9 cellular contexts compared by ENCODE assay signal in genomic region chr15:75109021-75109690, GRCh38.
DNase-seq lines count a peak whose midpoint lies in the region; ATAC-seq and TF ChIP-seq lines count a peak whose summit lies in the region.
"Had no signal": no experiment of that assay in that cellular context is flagged by ENCODE, and none has a peak within 500 bp of the region (broad histone marks: within the 10 kb centered on the region; RNA-seq: fewer than 3 reads in every experiment).

No MANE protein-coding gene starts in this region.

- no peaks in the 10 kb centered on the region for H3K9me3 ChIP-seq in SU-DHL-6 (ENCODE audit: insufficient read depth, low read length)

- H3K9ac ChIP-seq in SU-DHL-6 (ENCODE audit: low read length) = peak overlapping the region; percentile 30; the same call in 1 of the 2 replicates

- peak overlapping the region; percentile 84 for H3K27ac Mint-ChIP-seq in activated naive CD4-positive, alpha-beta T cell treated with anti-CD3 and anti-CD28 coated beads, Interleukin-2, amount 10 ng/mL, durations not matched to agents 7 days and 5 days
- no peak overlapping the region for H3K27ac Mint-ChIP-seq in activated naive CD4-positive, alpha-beta T cell treated with anti-CD3 and anti-CD28 coated beads, Interleukin-2, amount 50 U/mL, for 72 hours
- no peak overlapping the region for H3K27ac Mint-ChIP-seq in stimulated activated naive CD8-positive, alpha-beta T cell treated with anti-CD3 and anti-CD28 coated beads, Interleukin-15, amount 100 ng/mL, for 72 hours

- peaks cover 15% of the 10 kb centered on the region for H3K9me3 Mint-ChIP-seq in activated naive CD4-positive, alpha-beta T cell treated with anti-CD3 and anti-CD28 coated beads, Interleukin-2, amount 10 ng/mL, durations not matched to agents 7 days and 5 days
- H3K9me3 Mint-ChIP-seq in activated naive CD4-positive, alpha-beta T cell treated with anti-CD3 and anti-CD28 coated beads, Interleukin-2, amount 50 U/mL, for 72 hours = peaks cover 0 to 2% of the 10 kb centered on the region in 2 donors
- H3K9me3 Mint-ChIP-seq in stimulated activated naive CD8-positive, alpha-beta T cell treated with anti-CD3 and anti-CD28 coated beads, Interleukin-15, amount 100 ng/mL, for 72 hours = peaks cover 8 to 14% of the 10 kb centered on the region in 2 donors

- no peak for ATAC-seq in activated naive CD4-positive, alpha-beta T cell treated with anti-CD3 and anti-CD28 coated beads, Interleukin-2, amount 50 U/mL, for 72 hours
- no peak for ATAC-seq in foreskin keratinocyte
- ATAC-seq in stimulated activated naive CD8-positive, alpha-beta T cell treated with anti-CD3 and anti-CD28 coated beads, Interleukin-15, amount 100 ng/mL, for 72 hours = no peak
- no peak for ATAC-seq in HG03442 (IDR thresholded peaks at IDR 0.05; ENCODE audit: unreplicated experiment)
- ATAC-seq: Panc1 had no signal

- H3K27ac ChIP-seq in SU-DHL-6 (ENCODE audit: low read depth, low read length) = peak overlapping the region; percentile 38
- peak overlapping the region; percentile 63 for H3K27ac ChIP-seq in foreskin keratinocyte

- TF ChIP-seq CTCF in SU-DHL-6 (IDR thresholded peaks at IDR 0.05; ENCODE audit: insufficient read depth, low read length, poor library complexity, severe bottlenecking) (no peak), foreskin keratinocyte (conservative IDR thresholded peaks at IDR 0.05) (no peak)

- peaks cover 47% of the 10 kb centered on the region for H3K4me1 Mint-ChIP-seq in activated naive CD4-positive, alpha-beta T cell treated with anti-CD3 and anti-CD28 coated beads, Interleukin-2, amount 10 ng/mL, durations not matched to agents 7 days and 5 days
- H3K4me1 Mint-ChIP-seq in stimulated activated naive CD8-positive, alpha-beta T cell treated with anti-CD3 and anti-CD28 coated beads, Interleukin-15, amount 100 ng/mL, for 72 hours = peaks cover 61% of the 10 kb centered on the region

- H3K4me2 ChIP-seq in SU-DHL-6 (ENCODE audit: low read depth, low read length, poor library complexity, severe bottlenecking) = peak overlapping the region; percentile 47

- no peaks in the 10 kb centered on the region for H4K20me1 ChIP-seq in SU-DHL-6 (ENCODE audit: low read depth, low read length)

- no peaks in the 10 kb centered on the region for H3K9me2 ChIP-seq in SU-DHL-6 (replicated peaks; ENCODE audit: insufficient read depth, low read length)

- H3K4me3 Mint-ChIP-seq in activated naive CD4-positive, alpha-beta T cell treated with anti-CD3 and anti-CD28 coated beads, Interleukin-2, amount 10 ng/mL, durations not matched to agents 7 days and 5 days = no peak overlapping the region
- H3K4me3 Mint-ChIP-seq in stimulated activated naive CD8-positive, alpha-beta T cell treated with anti-CD3 and anti-CD28 coated beads, Interleukin-15, amount 100 ng/mL, for 72 hours = peak overlapping the region; percentile 67 to 74

- no peak overlapping the region for H2AFZ ChIP-seq in SU-DHL-6 (ENCODE audit: low read depth, low read length, severe bottlenecking)

- H3K27me3 Mint-ChIP-seq in activated naive CD4-positive, alpha-beta T cell treated with anti-CD3 and anti-CD28 coated beads, Interleukin-2, amount 10 ng/mL, durations not matched to agents 7 days and 5 days = peaks cover 59% of the 10 kb centered on the region
- peaks cover 60% of the 10 kb centered on the region for H3K27me3 Mint-ChIP-seq in stimulated activated naive CD8-positive, alpha-beta T cell treated with anti-CD3 and anti-CD28 coated beads, Interleukin-15, amount 100 ng/mL, for 72 hours

- H3K36me3 ChIP-seq in SU-DHL-6 (ENCODE audit: low read length) = no peaks in the 10 kb centered on the region

- H3K4me3 ChIP-seq in SU-DHL-6 (ENCODE audit: insufficient read depth, low read length, poor library complexity, severe bottlenecking) = no peak overlapping the region

- no peaks in the 10 kb centered on the region for H3K27me3 ChIP-seq in SU-DHL-6 (ENCODE audit: low read length)
- H3K27me3 ChIP-seq in foreskin keratinocyte = peaks cover 18% of the 10 kb centered on the region

- no peak for DNase-seq in activated naive CD4-positive, alpha-beta T cell treated with anti-CD3 and anti-CD28 coated beads, Interleukin-2, amount 10 ng/mL, durations not matched to agents 7 days and 5 days
- DNase-seq in activated naive CD4-positive, alpha-beta T cell treated with anti-CD3 and anti-CD28 coated beads, Interleukin-2, amount 50 U/mL, for 72 hours (ENCODE audit: low spot score in 2 of 2) = no peak
- DNase-seq in foreskin keratinocyte = no peak
- no peak for DNase-seq in stimulated activated naive CD8-positive, alpha-beta T cell treated with anti-CD3 and anti-CD28 coated beads, Interleukin-15, amount 100 ng/mL, for 72 hours
- no peak for DNase-seq in kidney glomerular epithelial cell (lab: John Stamatoyannopoulos, UW)
- no peak for DNase-seq in midbrain (lab: John Stamatoyannopoulos, UW)

- peaks cover 10% of the 10 kb centered on the region for H3K4me1 ChIP-seq in foreskin keratinocyte

- no peaks in the 10 kb centered on the region for H3K79me2 ChIP-seq in SU-DHL-6 (ENCODE audit: insufficient read depth, low read length)

- H3K36me3 Mint-ChIP-seq in activated naive CD4-positive, alpha-beta T cell treated with anti-CD3 and anti-CD28 coated beads, Interleukin-2, amount 10 ng/mL, durations not matched to agents 7 days and 5 days = peaks cover 12% of the 10 kb centered on the region
- peaks cover 5 to 13% of the 10 kb centered on the region in 2 donors for H3K36me3 Mint-ChIP-seq in activated naive CD4-positive, alpha-beta T cell treated with anti-CD3 and anti-CD28 coated beads, Interleukin-2, amount 50 U/mL, for 72 hours

- peaks cover 8% of the 10 kb centered on the region; the same call in 1 of the 2 replicates for H3F3A ChIP-seq in SU-DHL-6 (ENCODE audit: insufficient read depth)

- CTCF ChIA-PET in activated naive CD4-positive, alpha-beta T cell treated with anti-CD3 and anti-CD28 coated beads, Interleukin-2, amount 10 ng/mL, durations not matched to agents 7 days and 5 days (lab: Charles Lee) = interaction anchor here (0.7 to 2.6 kb wide), 6 partner anchors 35 to 337 kb away, joined by 3 to 10 read pairs (median 3); partner anchors contain the start of gene C15orf39
